8 cellular contexts compared by ENCODE assay signal in the genomic region with DNA sequence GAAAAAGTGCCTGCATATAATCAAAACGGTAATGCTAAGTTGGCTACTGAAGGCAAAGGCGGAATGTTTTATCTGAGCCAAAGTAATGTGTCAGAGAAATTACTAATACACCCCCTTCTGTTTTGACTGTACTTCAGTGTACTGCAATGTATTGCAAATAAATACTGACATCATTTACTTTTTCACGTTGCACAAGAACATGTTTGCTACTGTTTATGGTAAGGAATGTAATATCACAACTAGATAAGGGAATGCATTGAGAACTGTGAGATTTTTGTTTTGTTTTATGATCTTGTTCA. TPM values are rescaled to one million over a fixed set of nuclear protein-coding genes. Genes with fewer than 3 reads are reported as not detected.
DNase-seq lines count a peak whose midpoint lies in the region; ATAC-seq and TF ChIP-seq lines count a peak whose summit lies in the region.

No MANE protein-coding gene starts in this region.

- intact Hi-C loops in natural killer cell (cut with micrococcal nuclease), result loop anchor here (1.0 to 2.0 kb wide), 2 partner anchors 44 to 198 kb away; no protein-coding TSS in a partner anchor

- no peaks in the 10 kb centered on the region for H3K27me3 Mint-ChIP-seq in natural killer cell (ENCODE audit: low read depth in 2 of 2)

- no peaks in the 10 kb centered on the region for H3K36me3 Mint-ChIP-seq in natural killer cell

- H3K4me1 Mint-ChIP-seq in natural killer cell, result peaks cover 63 to 73% of the 10 kb centered on the region in 2 donors

- no peak for TF ChIP-seq CTCF in NB4 (IDR thresholded peaks at IDR 0.05; ENCODE audit: low read depth, low read length)
- no peak for TF ChIP-seq CTCF in coronary artery (IDR thresholded peaks at IDR 0.05)
- no peak for TF ChIP-seq CTCF in natural killer cell (IDR thresholded peaks at IDR 0.05)

- DNase-seq in GM04504 (ENCODE audit: low read depth), result peak; percentile 6
- DNase-seq in NB4 (ENCODE audit: low read depth), result no peak
- no peak for DNase-seq in coronary artery (ENCODE audit: low spot score)
- DNase-seq in natural killer cell, result no peak
- no peak for DNase-seq in hypothalamus (lab: John Stamatoyannopoulos, UW)
- DNase-seq in NCI-H2227 treated with DMSO at 0.1 percent for 48 hours (lab: John Stamatoyannopoulos, UW), result no peak
- no peak for DNase-seq in activated gamma-delta T cell treated with Interleukin-2 at 50 U/mL for 16 hours

- ATAC-seq in natural killer cell (no peak), GM18867 (IDR thresholded peaks at IDR 0.05; ENCODE audit: unreplicated experiment) (no peak)

- peak overlapping the region; percentile 91 to 94 for H3K27ac Mint-ChIP-seq in natural killer cell

- peak overlapping the region; percentile 93 for H3K4me3 Mint-ChIP-seq in natural killer cell

- no peaks in the 10 kb centered on the region for H3K9me3 Mint-ChIP-seq in natural killer cell

- H3K4me3 ChIP-seq in NB4 (ENCODE audit: low read depth, low read length) (peak overlapping the region; percentile 61), coronary artery (peak overlapping the region; percentile 98)

- TF ChIP-seq POLR2A in NB4 (IDR thresholded peaks at IDR 0.05; ENCODE audit: extremely low read depth, insufficient read length), result no peak

- H3K27ac ChIP-seq in coronary artery, result peak overlapping the region; percentile 77 to 91

RNA-seq across cellular contexts. Expression of a gene that starts 0.8 kb away (rescaled TPM):
- total RNA-seq in natural killer cell, result 100 to 1,000 TPM; 140 to 150 (median 140) TPM
